In the genomic region with DNA sequence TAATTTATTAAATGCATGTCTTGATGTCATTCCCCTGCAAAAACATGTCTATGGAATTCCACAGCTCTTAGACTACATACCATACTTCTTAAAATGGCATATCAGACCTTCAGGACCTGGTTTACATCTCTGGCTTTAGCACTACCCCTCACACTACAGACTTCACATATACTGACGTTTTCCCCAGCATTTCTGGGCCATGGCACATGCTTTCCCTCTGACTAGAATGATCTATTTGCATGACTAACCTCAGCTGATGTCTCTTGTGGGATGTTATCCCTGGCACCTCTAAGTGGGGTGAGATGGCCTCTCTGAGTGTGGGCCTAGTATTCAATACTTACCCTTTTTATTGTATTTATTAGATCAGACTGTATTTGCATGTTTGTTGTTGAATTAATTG, we compare ENCODE assay signal across 23 cellular contexts.
DNase-seq lines count a peak whose midpoint lies in the region; ATAC-seq and TF ChIP-seq lines count a peak whose summit lies in the region.
"Had no signal": no experiment of that assay in that cellular context is flagged by ENCODE, and none has a peak within 500 bp of the region (broad histone marks: within the 10 kb centered on the region; RNA-seq: fewer than 3 reads in every experiment).

No MANE protein-coding gene starts in this region.

- no peaks in the 10 kb centered on the region for H3K27me3 Mint-ChIP-seq in neural crest cell (ENCODE audit: low read depth)
- H3K27me3 Mint-ChIP-seq: activated naive CD8-positive, alpha-beta T cell; type B pancreatic cell had no signal

- H3K36me3 Mint-ChIP-seq in neural crest cell (ENCODE audit: low read depth), result peaks cover 4% of the 10 kb centered on the region
- H3K36me3 Mint-ChIP-seq: activated naive CD8-positive, alpha-beta T cell; mesothelial cell of epicardium; type B pancreatic cell had no signal

- DNase-seq in EL (peak; percentile 28), RKO (ENCODE audit: low spot score) (peak; percentile 5), epithelial cell of proximal tubule (ENCODE audit: low read depth) (peak; percentile 9), neural crest cell (ENCODE audit: low read depth, low spot score) (no peak), dermis blood vessel endothelial cell (no peak), NCI-H2171 treated with DMSO at 0.1 percent for 48 hours (lab: John Stamatoyannopoulos, UW) (no peak), neuronal stem cell (ENCODE audit: low spot score) (no peak)
- DNase-seq: activated T-cell treated with anti-CD3 and anti-CD28 coated beads, Interleukin-2, amount 50 U/mL, for 48 hours; H9; left cardiac atrium; NCI-H1092 treated with DMSO at 0.1 percent for 48 hours; NCI-H2107; NCI-H524 treated with DMSO at 0.1 percent for 48 hours; stimulated activated naive CD8-positive, alpha-beta T cell treated with anti-CD3 and anti-CD28 coated beads, Interleukin-15, Interleukin-2, amounts not matched to agents 100 U/mL and 50 U/mL, for 24 hours had no signal

- ATAC-seq in HG02623 (IDR thresholded peaks at IDR 0.05; ENCODE audit: unreplicated experiment), result no peak
- ATAC-seq: K562; left cardiac atrium; Right ventricle myocardium inferior; stimulated activated naive CD8-positive, alpha-beta T cell treated with anti-CD3 and anti-CD28 coated beads, Interleukin-15, Interleukin-2, amounts not matched to agents 100 U/mL and 50 U/mL, for 24 hours had no signal

- no peak overlapping the region for H2AFZ ChIP-seq in neuronal stem cell (ENCODE audit: low read length)

- no peak overlapping the region for H2BK5ac ChIP-seq in neuronal stem cell (ENCODE audit: low read length)

- H3K9me3 ChIP-seq in neuronal stem cell (replicated peaks in 1 of 2; ENCODE audit: control insufficient read depth in 2 of 2, insufficient read depth in 1 of 2, low read depth in 1 of 2, low read length in 2 of 2), result no peaks in the 10 kb centered on the region
- H3K9me3 ChIP-seq: right atrium auricular region had no signal

- H3K18ac ChIP-seq in neuronal stem cell (ENCODE audit: low read length), result no peak overlapping the region

- H3K36me3 ChIP-seq in neuronal stem cell (replicated peaks in 1 of 2; ENCODE audit: control insufficient read depth in 2 of 2, insufficient read depth in 2 of 2, low read length in 2 of 2), result no peaks in the 10 kb centered on the region
- H3K36me3 ChIP-seq: right atrium auricular region had no signal

- H3K4me3 ChIP-seq in epithelial cell of proximal tubule (ENCODE audit: low read depth, low read length) (no peak overlapping the region), neuronal stem cell (ENCODE audit: low read length in 2 of 2) (no peak overlapping the region)
- H3K4me3 ChIP-seq: K562, right atrium auricular region had no signal

- no peaks in the 10 kb centered on the region for H3K27me3 ChIP-seq in neuronal stem cell (ENCODE audit: control insufficient read depth in 3 of 3, insufficient read depth in 3 of 3, low read depth in 1 of 3, low read length in 3 of 3)
- H3K27me3 ChIP-seq: right atrium auricular region had no signal

- peaks cover 1 to 12% of the 10 kb centered on the region in 2 donors for H3K4me1 ChIP-seq in neuronal stem cell (ENCODE audit: control insufficient read depth in 2 of 2, insufficient read depth in 1 of 2, low read depth in 1 of 2, low read length in 2 of 2)
- H3K4me1 ChIP-seq: right atrium auricular region had no signal

- no peak overlapping the region for H4K8ac ChIP-seq in neuronal stem cell (ENCODE audit: low read depth, low read length)

- peaks cover 27% of the 10 kb centered on the region for H3K4me1 Mint-ChIP-seq in neural crest cell

- H2BK15ac ChIP-seq in neuronal stem cell (ENCODE audit: low read length), result no peak overlapping the region

- H2AK5ac ChIP-seq in neuronal stem cell (ENCODE audit: low read depth, low read length), result no peak overlapping the region

- no peak overlapping the region for H2BK12ac ChIP-seq in neuronal stem cell (ENCODE audit: low read length)

- no peak overlapping the region for H3K27ac ChIP-seq in neuronal stem cell (replicated peaks; ENCODE audit: low read length)
- H3K27ac ChIP-seq: HL-60, right atrium auricular region, VCaP had no signal

- peaks cover 4% of the 10 kb centered on the region for H3K9me3 Mint-ChIP-seq in neural crest cell
- H3K9me3 Mint-ChIP-seq: H9, type B pancreatic cell had no signal

- no CpG with 5 or more reads among the region's 1 CpG for WGBS in neuronal stem cell (ENCODE audit: extremely low coverage in 2 of 2, insufficient read length in 2 of 2, insufficient replicate concordance in 1 of 2), 2 donors

- no peak overlapping the region for H3K23ac ChIP-seq in neuronal stem cell (ENCODE audit: low read depth, low read length, poor library complexity)

- no peak overlapping the region for H3K4me3 Mint-ChIP-seq in neural crest cell
- H3K4me3 Mint-ChIP-seq: activated naive CD8-positive, alpha-beta T cell; H9; mesothelial cell of epicardium; type B pancreatic cell had no signal

- H2BK120ac ChIP-seq in neuronal stem cell (ENCODE audit: low read depth, low read length), result no peak overlapping the region

- no peak overlapping the region for H3K4ac ChIP-seq in neuronal stem cell (ENCODE audit: low read length)

- peak overlapping the region; percentile 32 for H3K27ac Mint-ChIP-seq in neural crest cell (ENCODE audit: unreplicated experiment)
- H3K27ac Mint-ChIP-seq: activated naive CD8-positive, alpha-beta T cell; mesothelial cell of epicardium; type B pancreatic cell had no signal

- TF ChIP-seq CTCF in epithelial cell of proximal tubule (conservative IDR thresholded peaks at IDR 0.05; ENCODE audit: low read depth, low read length) (no peak), neural crest cell (conservative IDR thresholded peaks at IDR 0.05) (no peak)

- no peak overlapping the region for H3K9ac ChIP-seq in neuronal stem cell (ENCODE audit: low read depth, low read length, poor library complexity)

- H4K91ac ChIP-seq in neuronal stem cell (ENCODE audit: low read depth, low read length, poor library complexity), result no peak overlapping the region

- no peaks in the 10 kb centered on the region for H3K79me1 ChIP-seq in neuronal stem cell (ENCODE audit: low read depth, low read length)

- H3K14ac ChIP-seq in neuronal stem cell (ENCODE audit: low read length), result no peak overlapping the region

- H3K4me2 ChIP-seq in neuronal stem cell (ENCODE audit: insufficient read depth, low read length, poor library complexity, severe bottlenecking), result no peak overlapping the region

Comparison
In these comparisons a context has a peak if more than half of its experiments do, and no peak if none do; other contexts are left out.
1. DNase-seq: peak in EL (single experiment), RKO (single experiment) and epithelial cell of proximal tubule (single experiment); none in neural crest cell (single experiment), dermis blood vessel endothelial cell (single experiment), NCI-H2171 treated with DMSO at 0.1 percent for 48 hours (single experiment) and neuronal stem cell (single experiment).